Comparison of ENCODE assay signal across 20 cellular contexts in genomic region chr18:3824101-3824500, GRCh38.
DNase-seq lines count a peak whose midpoint lies in the region; ATAC-seq, FAIRE-seq and TF ChIP-seq lines count a peak whose summit lies in the region.
"Had no signal": no experiment of that assay in that cellular context is flagged by ENCODE, and none has a peak within 500 bp of the region (broad histone marks: within the 10 kb centered on the region; RNA-seq: fewer than 3 reads in every experiment).

No MANE protein-coding gene starts in this region.

- no peak overlapping the region for H3K4me2 ChIP-seq in K562 (ENCODE audit: insufficient read depth, low read length)
- no peak overlapping the region for H3K4me2 ChIP-seq in smooth muscle cell
- H3K4me2 ChIP-seq: BLaER1 had no signal

- H3K79me2 ChIP-seq in K562 (ENCODE audit: control insufficient read depth, insufficient read depth, low read length) (no peaks in the 10 kb centered on the region), smooth muscle cell (ENCODE audit: low read depth) (no peaks in the 10 kb centered on the region)

- in situ Hi-C loops in K562 (cut with MboI): no loop called here

- CTCF ChIA-PET in K562 (lab: Yijun Ruan, JAX; ENCODE audit: low intra/inter-chr PET ratio): no interaction called here

- no peak for FAIRE-seq in K562 (lab: Jason Lieb, UNC)
- FAIRE-seq: GM12891, GM18507, H1 had no signal

- no peaks in the 10 kb centered on the region for H3F3A ChIP-seq in smooth muscle cell (ENCODE audit: low read depth)

- peak; percentile 6 for DNase-seq in RPMI7951 (ENCODE audit: low read depth)
- no peak for DNase-seq in K562 (ENCODE audit: extremely low read depth in 1 of 4, low spot score in 3 of 4)
- peak; percentile 31 for DNase-seq in fibroblast of villous mesenchyme (ENCODE audit: low read depth)
- DNase-seq in DMS79 (lab: John Stamatoyannopoulos, UW): no peak
- no peak for DNase-seq in smooth muscle cell (lab: John Stamatoyannopoulos, UW; ENCODE audit: unreplicated experiment)
- DNase-seq: Caco-2; CD4-positive, CD25-positive, alpha-beta regulatory T cell; CD8-positive, alpha-beta T cell; DMS153; EL; GDM1; GM23248; H7; HCEC 1CT had no signal

- H3K27me3 ChIP-seq in K562 (ENCODE audit: control insufficient read depth in 2 of 2, insufficient read depth in 2 of 2, low read length in 2 of 2): no peaks in the 10 kb centered on the region; a peak in 1 of 5 replicates
- H3K27me3 ChIP-seq in smooth muscle cell (ENCODE audit: low read depth): no peaks in the 10 kb centered on the region
- H3K27me3 ChIP-seq: BLaER1 had no signal

- no peak for ATAC-seq in K562
- no peak for ATAC-seq in GM19395 (IDR thresholded peaks at IDR 0.05; ENCODE audit: unreplicated experiment)
- ATAC-seq: CD8-positive, alpha-beta T cell had no signal

- no peak for TF ChIP-seq RAD21 in K562 (CRISPR knock-in tag; conservative IDR thresholded peaks at IDR 0.05 in 1 of 2, IDR thresholded peaks at IDR 0.05 in 1 of 2)

- H3K4me3 ChIP-seq in K562 (no peak overlapping the region), fibroblast of villous mesenchyme (ENCODE audit: low read depth, low read length) (no peak overlapping the region), smooth muscle cell (no peak overlapping the region)
- H3K4me3 ChIP-seq: BLaER1, GM23248 had no signal

- H3K36me3 ChIP-seq in K562 (ENCODE audit: control insufficient read depth, insufficient read depth, low read length) (no peaks in the 10 kb centered on the region), smooth muscle cell (ENCODE audit: low read depth) (no peaks in the 10 kb centered on the region)
- H3K36me3 ChIP-seq: BLaER1 had no signal

- intact Hi-C loops in K562 (cut with micrococcal nuclease): no loop called here

- no peak for TF ChIP-seq POLR2A in K562 (conservative IDR thresholded peaks at IDR 0.05)

- no peak overlapping the region for H2AFZ ChIP-seq in K562 (ENCODE audit: low read depth, low read length)
- H2AFZ ChIP-seq in smooth muscle cell (ENCODE audit: low read depth): no peak overlapping the region
- H2AFZ ChIP-seq: GM23248 had no signal

- BruUV-seq in K562 (replicated peaks; lab: Mats Ljungman, UMichigan): no TSS peak

- no peaks in the 10 kb centered on the region for H3K9me1 ChIP-seq in K562 (ENCODE audit: control insufficient read depth, insufficient read depth, low read length)

- H4K20me1 ChIP-seq in K562 (replicated peaks; ENCODE audit: control insufficient read depth, insufficient read depth, low read length) (no peaks in the 10 kb centered on the region), smooth muscle cell (ENCODE audit: low read depth) (no peaks in the 10 kb centered on the region)
- H4K20me1 ChIP-seq: BLaER1 had no signal

- H3K9me3 ChIP-seq in K562 (replicated peaks; ENCODE audit: control insufficient read depth, insufficient read depth, low read depth, low read length) (no peaks in the 10 kb centered on the region), smooth muscle cell (replicated peaks; ENCODE audit: low read depth) (no peaks in the 10 kb centered on the region)
- H3K9me3 ChIP-seq: BLaER1, Caco-2 had no signal

- no peak for TF ChIP-seq CTCF in K562 (IDR thresholded peaks at IDR 0.05 in 2 of 3, conservative IDR thresholded peaks at IDR 0.05 in 1 of 3; ENCODE audit: insufficient read depth in 2 of 3, low read depth in 1 of 3, low read length in 3 of 3)
- TF ChIP-seq CTCF in fibroblast of villous mesenchyme (IDR thresholded peaks at IDR 0.05; ENCODE audit: insufficient read depth, low read depth, low read length): no peak
- TF ChIP-seq CTCF in smooth muscle cell (IDR thresholded peaks at IDR 0.05; ENCODE audit: borderline replicate concordance, insufficient read depth, poor library complexity, severe bottlenecking): no peak

- H3K9ac ChIP-seq in K562 (ENCODE audit: insufficient read depth in 1 of 2, low read depth in 2 of 2, low read length in 2 of 2) (no peak overlapping the region), smooth muscle cell (ENCODE audit: low read depth) (no peak overlapping the region)
- H3K9ac ChIP-seq: BLaER1, GM23248 had no signal

- H3K4me1 ChIP-seq in K562 (replicated peaks in 1 of 2; ENCODE audit: control insufficient read depth in 2 of 2, insufficient read depth in 2 of 2, low read length in 2 of 2) (no peaks in the 10 kb centered on the region), smooth muscle cell (ENCODE audit: low read depth) (peaks cover 17% of the 10 kb centered on the region)
- H3K4me1 ChIP-seq: Caco-2 had no signal

- POLR2A ChIA-PET in K562 (lab: Yijun Ruan, JAX): no interaction called here

- no peak overlapping the region for H3K27ac ChIP-seq in K562 (ENCODE audit: extremely low read depth, low read depth, low read length)
- H3K27ac ChIP-seq in smooth muscle cell (ENCODE audit: low read depth): no peak overlapping the region
- H3K27ac ChIP-seq: BLaER1, C4-2B, GM23248 had no signal

- no peak for TF ChIP-seq EP300 in K562 (IDR thresholded peaks at IDR 0.05; ENCODE audit: low read length)

TF ChIP-seq in K562, 482 proteins besides CTCF, POLR2A, EP300 and RAD21:
- TF ChIP-seq KAT2B (IDR thresholded peaks at IDR 0.05; ENCODE audit: low read depth, low read length): no peak
- peak; percentile 61 for TF ChIP-seq MEIS2 (IDR thresholded peaks at IDR 0.05; ENCODE audit: partially characterized antibody)
- TF ChIP-seq, protein P1, sequence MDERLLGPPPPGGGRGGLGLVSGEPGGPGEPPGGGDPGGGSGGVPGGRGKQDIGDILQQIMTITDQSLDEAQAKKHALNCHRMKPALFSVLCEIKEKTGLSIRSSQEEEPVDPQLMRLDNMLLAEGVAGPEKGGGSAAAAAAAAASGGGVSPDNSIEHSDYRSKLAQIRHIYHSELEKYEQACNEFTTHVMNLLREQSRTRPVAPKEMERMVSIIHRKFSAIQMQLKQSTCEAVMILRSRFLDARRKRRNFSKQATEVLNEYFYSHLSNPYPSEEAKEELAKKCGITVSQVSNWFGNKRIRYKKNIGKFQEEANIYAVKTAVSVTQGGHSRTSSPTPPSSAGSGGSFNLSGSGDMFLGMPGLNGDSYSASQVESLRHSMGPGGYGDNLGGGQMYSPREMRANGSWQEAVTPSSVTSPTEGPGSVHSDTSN (CRISPR knock-in tag; IDR thresholded peaks at IDR 0.05; ENCODE audit: low read depth): no peak
- TF ChIP-seq, protein P1 (tag; conservative IDR thresholded peaks at IDR 0.05; ENCODE audit: low read depth): peak; percentile 70
- TF ChIP-seq ZNF140 (CRISPR knock-in tag; IDR thresholded peaks at IDR 0.05): no peak

Comparison
In these comparisons a context has a peak if more than half of its experiments do, and no peak if none do; other contexts are left out.
1. DNase-seq: peak in RPMI7951 (single experiment) and fibroblast of villous mesenchyme (single experiment); none in K562 (0 of 4), DMS79 (single experiment) and smooth muscle cell (single experiment).